ENCODE assay signal across 11 cellular contexts in the genomic region with DNA sequence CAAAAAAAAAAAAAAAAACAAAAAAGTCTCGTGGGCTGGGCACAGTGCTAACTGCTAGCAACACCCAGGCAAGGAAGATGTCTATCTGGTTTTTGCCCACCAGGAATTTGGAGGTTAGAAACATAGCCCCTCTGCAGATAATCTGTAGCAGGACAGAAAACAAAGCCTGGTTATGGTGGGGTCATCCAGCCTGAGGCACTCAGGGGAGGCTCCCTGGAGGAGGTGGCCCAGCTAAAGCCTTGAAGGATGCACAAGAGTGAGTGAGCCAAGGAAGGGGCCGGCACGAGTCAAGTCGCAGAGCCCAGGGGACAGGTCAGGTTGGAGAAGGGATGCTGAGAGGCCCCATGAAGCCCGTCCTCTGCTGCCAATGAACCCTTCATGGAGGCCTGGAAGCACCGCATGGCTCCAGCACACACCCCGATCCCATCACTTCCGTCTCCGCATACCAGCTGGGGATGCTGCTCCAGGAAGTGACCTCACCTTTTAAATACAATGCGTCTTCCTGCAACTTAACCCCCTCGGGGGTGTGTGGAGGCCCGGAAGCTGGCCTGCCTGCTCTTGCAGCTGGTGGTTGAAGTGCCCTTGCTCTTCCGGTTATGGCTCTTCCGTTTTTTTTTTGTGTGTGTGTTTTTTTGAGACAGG.
DNase-seq lines count a peak whose midpoint lies in the region; ATAC-seq lines count a peak whose summit lies in the region.
"Had no signal": no experiment of that assay in that cellular context is flagged by ENCODE, and none has a peak within 500 bp of the region (broad histone marks: within the 10 kb centered on the region; RNA-seq: fewer than 3 reads in every experiment).

No MANE protein-coding gene starts in this region.

- no peaks in the 10 kb centered on the region for H3K27me3 Mint-ChIP-seq in activated T-cell treated with anti-CD3 and anti-CD28 coated beads, Interleukin-2, amount 50 U/mL, for 4 hours (ENCODE audit: low read depth)
- H3K27me3 Mint-ChIP-seq in activated naive CD8-positive, alpha-beta T cell treated with anti-CD3 and anti-CD28 coated beads for 36 hours = no peaks in the 10 kb centered on the region

- H3K4me3 Mint-ChIP-seq in activated T-cell treated with anti-CD3 and anti-CD28 coated beads, Interleukin-2, amount 50 U/mL, for 4 hours = no peak overlapping the region
- H3K4me3 Mint-ChIP-seq in activated naive CD8-positive, alpha-beta T cell treated with anti-CD3 and anti-CD28 coated beads for 36 hours = no peak overlapping the region
- no peak overlapping the region for H3K4me3 Mint-ChIP-seq in stimulated activated effector memory CD8-positive, alpha-beta T cell treated with anti-CD3 and anti-CD28 coated beads, Interleukin-12 subunit alpha, Interleukin-12 subunit beta, amount 100 ng/mL, for 72 hours

- ATAC-seq in activated T-cell treated with anti-CD3 and anti-CD28 coated beads, Interleukin-2, amount 50 U/mL, for 4 hours = peak; percentile 54 to 64
- peak; percentile 24 for ATAC-seq in stimulated activated effector memory CD8-positive, alpha-beta T cell treated with anti-CD3 and anti-CD28 coated beads, Interleukin-12 subunit alpha, Interleukin-12 subunit beta, amount 100 ng/mL, for 72 hours
- no peak for ATAC-seq in Right ventricle myocardium superior (ENCODE audit: poor library complexity)
- ATAC-seq: left ventricle myocardium superior had no signal

- H3K4me1 Mint-ChIP-seq in activated T-cell treated with anti-CD3 and anti-CD28 coated beads, Interleukin-2, amount 50 U/mL, for 4 hours (ENCODE audit: low read depth) = peaks cover 5% of the 10 kb centered on the region
- no peaks in the 10 kb centered on the region for H3K4me1 Mint-ChIP-seq in activated naive CD8-positive, alpha-beta T cell treated with anti-CD3 and anti-CD28 coated beads for 36 hours
- no peaks in the 10 kb centered on the region for H3K4me1 Mint-ChIP-seq in stimulated activated effector memory CD8-positive, alpha-beta T cell treated with anti-CD3 and anti-CD28 coated beads, Interleukin-12 subunit alpha, Interleukin-12 subunit beta, amount 100 ng/mL, for 72 hours

- no peak for DNase-seq in activated T-cell treated with anti-CD3 and anti-CD28 coated beads, Interleukin-2, amount 50 U/mL, for 4 hours
- no peak for DNase-seq in activated T-cell treated with anti-CD3 and anti-CD28 coated beads, Interleukin-2, amount 50 U/mL, for 1 hour
- DNase-seq in NAMALWA (ENCODE audit: low spot score) (peak; percentile 42), epidermal melanocyte (ENCODE audit: insufficient read length, low spot score) (no peak), GOT3 (lab: John Stamatoyannopoulos, UW) (no peak), Right ventricle myocardium superior (no peak)
- peak; percentile 39 for DNase-seq in activated naive CD8-positive, alpha-beta T cell treated with anti-CD3 and anti-CD28 coated beads for 36 hours
- DNase-seq in stimulated activated effector memory CD8-positive, alpha-beta T cell treated with anti-CD3 and anti-CD28 coated beads, Interleukin-12 subunit alpha, Interleukin-12 subunit beta, amount 100 ng/mL, for 72 hours (ENCODE audit: low spot score in 2 of 2) = no peak
- DNase-seq: esophagus squamous epithelium, left ventricle myocardium superior had no signal

- no peak overlapping the region for H3K27ac Mint-ChIP-seq in activated naive CD8-positive, alpha-beta T cell treated with anti-CD3 and anti-CD28 coated beads for 36 hours
- no peak overlapping the region for H3K27ac Mint-ChIP-seq in stimulated activated effector memory CD8-positive, alpha-beta T cell treated with anti-CD3 and anti-CD28 coated beads, Interleukin-12 subunit alpha, Interleukin-12 subunit beta, amount 100 ng/mL, for 72 hours

- no peaks in the 10 kb centered on the region for H3K36me3 Mint-ChIP-seq in activated T-cell treated with anti-CD3 and anti-CD28 coated beads, Interleukin-2, amount 50 U/mL, for 4 hours (ENCODE audit: insufficient read depth)
- no peaks in the 10 kb centered on the region for H3K36me3 Mint-ChIP-seq in activated naive CD8-positive, alpha-beta T cell treated with anti-CD3 and anti-CD28 coated beads for 36 hours
- H3K36me3 Mint-ChIP-seq in stimulated activated effector memory CD8-positive, alpha-beta T cell treated with anti-CD3 and anti-CD28 coated beads, Interleukin-12 subunit alpha, Interleukin-12 subunit beta, amount 100 ng/mL, for 72 hours = no peaks in the 10 kb centered on the region
- H3K36me3 Mint-ChIP-seq: CD14-positive monocyte had no signal

- intact Hi-C loops in Right ventricle myocardium superior (cut with DNase I) = no loop called here

- no peaks in the 10 kb centered on the region for H3K9me3 Mint-ChIP-seq in activated T-cell treated with anti-CD3 and anti-CD28 coated beads, Interleukin-2, amount 50 U/mL, for 4 hours
- no peaks in the 10 kb centered on the region for H3K9me3 Mint-ChIP-seq in activated naive CD8-positive, alpha-beta T cell treated with anti-CD3 and anti-CD28 coated beads for 36 hours
- H3K9me3 Mint-ChIP-seq in stimulated activated effector memory CD8-positive, alpha-beta T cell treated with anti-CD3 and anti-CD28 coated beads, Interleukin-12 subunit alpha, Interleukin-12 subunit beta, amount 100 ng/mL, for 72 hours = no peaks in the 10 kb centered on the region

Comparison
In these comparisons a context has a peak if more than half of its experiments do, and no peak if none do; other contexts are left out.
1. DNase-seq: peak in NAMALWA (single experiment) and activated naive CD8-positive, alpha-beta T cell treated with anti-CD3 and anti-CD28 coated beads for 36 hours (single experiment); none in activated T-cell treated with anti-CD3 and anti-CD28 coated beads, Interleukin-2, amount 50 U/mL, for 4 hours (single experiment), activated T-cell treated with anti-CD3 and anti-CD28 coated beads, Interleukin-2, amount 50 U/mL, for 1 hour (single experiment), stimulated activated effector memory CD8-positive, alpha-beta T cell treated with anti-CD3 and anti-CD28 coated beads, Interleukin-12 subunit alpha, Interleukin-12 subunit beta, amount 100 ng/mL, for 72 hours (0 of 2), epidermal melanocyte (single experiment), GOT3 (single experiment) and Right ventricle myocardium superior (single experiment).